ENCODE assay signal across 16 cellular contexts in the genomic region with DNA sequence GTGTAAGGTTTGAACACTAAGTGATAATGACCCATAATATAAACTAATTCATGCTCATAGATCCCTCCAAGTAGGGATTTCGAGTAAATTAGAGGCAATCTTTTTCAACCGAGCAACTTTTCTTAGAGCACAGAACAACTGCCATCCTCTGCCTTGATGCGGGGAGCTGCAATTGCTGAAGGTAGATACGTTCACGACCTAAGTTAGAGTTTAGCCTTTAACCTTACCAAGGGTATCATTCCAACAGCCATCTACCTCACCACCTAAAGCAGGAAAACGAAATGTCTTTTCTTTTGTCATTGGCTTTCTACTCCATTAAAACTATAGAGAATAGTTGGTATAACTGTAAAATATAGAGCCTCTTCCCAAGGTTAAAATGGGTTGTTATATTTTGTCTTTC. TPM values are rescaled to one million over a fixed set of nuclear protein-coding genes. Genes with fewer than 3 reads are reported as not detected.
DNase-seq lines count a peak whose midpoint lies in the region; ATAC-seq and TF ChIP-seq lines count a peak whose summit lies in the region.
"Had no signal": no experiment of that assay in that cellular context is flagged by ENCODE, and none has a peak within 500 bp of the region (broad histone marks: within the 10 kb centered on the region; RNA-seq: fewer than 3 reads in every experiment).

No MANE protein-coding gene starts in this region.

- peak overlapping the region; percentile 33 for H3K4me3 Mint-ChIP-seq in WTC11
- no peak overlapping the region for H3K4me3 Mint-ChIP-seq in neural progenitor cell
- H3K4me3 Mint-ChIP-seq: B cell; CD8-positive, alpha-beta T cell had no signal

- peak overlapping the region; percentile 93 for H3K27ac ChIP-seq in HUES48 (ENCODE audit: low read depth, low read length)
- peak overlapping the region; percentile 38 for H3K27ac ChIP-seq in iPS-18a (ENCODE audit: low read length)
- H3K27ac ChIP-seq in neural progenitor cell, result no peak overlapping the region
- H3K27ac ChIP-seq: BLaER1 treated with 17β-estradiol and CSF1 and Interleukin-3, amounts not matched to agents 10 nM and 100 nM; HL-60 had no signal

- H3K4me1 Mint-ChIP-seq in WTC11 (peaks cover 67% of the 10 kb centered on the region), neural progenitor cell (peaks cover 6% of the 10 kb centered on the region)
- H3K4me1 Mint-ChIP-seq: B cell had no signal

- POLR2A ChIA-PET in WTC11 (lab: Charles Lee), result no interaction called here

- H3K79me2 ChIP-seq in neural progenitor cell (ENCODE audit: low read depth), result no peaks in the 10 kb centered on the region

- peak overlapping the region; percentile 48 for H3K4me2 ChIP-seq in neural progenitor cell
- H3K4me2 ChIP-seq: BLaER1 treated with 17β-estradiol and CSF1 and Interleukin-3, amounts not matched to agents 10 nM and 100 nM had no signal

- no peaks in the 10 kb centered on the region for H3K27me3 ChIP-seq in HUES48 (ENCODE audit: control insufficient read depth, insufficient read depth, low read length)
- H3K27me3 ChIP-seq in iPS-18a (ENCODE audit: control insufficient read depth, insufficient read depth, low read length), result no peaks in the 10 kb centered on the region
- H3K27me3 ChIP-seq in neural progenitor cell, result no peaks in the 10 kb centered on the region
- H3K27me3 ChIP-seq: BLaER1 treated with 17β-estradiol and CSF1 and Interleukin-3, amounts not matched to agents 10 nM and 100 nM had no signal

- H4K20me1 ChIP-seq in neural progenitor cell (ENCODE audit: low read depth), result no peaks in the 10 kb centered on the region
- H4K20me1 ChIP-seq: BLaER1 treated with 17β-estradiol and CSF1 and Interleukin-3, amounts not matched to agents 10 nM and 100 nM had no signal

- H3K4me1 ChIP-seq in HUES48 (ENCODE audit: control insufficient read depth, insufficient read depth, low read length), result peaks cover 43% of the 10 kb centered on the region
- peaks cover 49% of the 10 kb centered on the region for H3K4me1 ChIP-seq in iPS-18a (ENCODE audit: control insufficient read depth, low read depth, low read length)
- H3K4me1 ChIP-seq in neural progenitor cell, result peaks cover 32% of the 10 kb centered on the region
- H3K4me1 ChIP-seq: BLaER1 treated with 17β-estradiol and CSF1 and Interleukin-3, amounts not matched to agents 10 nM and 100 nM had no signal

- no peak for TF ChIP-seq CTCF in WTC11 (IDR thresholded peaks at IDR 0.05)
- TF ChIP-seq CTCF in neural progenitor cell (IDR thresholded peaks at IDR 0.05), result no peak

- CTCF ChIA-PET in WTC11 (lab: Charles Lee), result interaction anchor here (0.6 to 1.4 kb wide), 3 partner anchors 14 to 892 kb away, joined by 3 to 4 read pairs (median 3); no protein-coding TSS in a partner anchor

- DNase-seq in WTC11 (ENCODE audit: low spot score), result no peak
- no peak for DNase-seq in neural progenitor cell (ENCODE audit: low spot score)
- no peak for DNase-seq in NCI-H1105 (lab: John Stamatoyannopoulos, UW)
- DNase-seq: Calu3; CD8-positive, alpha-beta T cell; DMS79 treated with DMSO at 0.1 percent for 48 hours; GF-D8; KG1 had no signal

- H3K9me3 Mint-ChIP-seq in WTC11 (no peaks in the 10 kb centered on the region), neural progenitor cell (no peaks in the 10 kb centered on the region)
- H3K9me3 Mint-ChIP-seq: CD8-positive, alpha-beta T cell had no signal

- H3K27ac Mint-ChIP-seq in WTC11, result peak overlapping the region; percentile 89
- no peak overlapping the region for H3K27ac Mint-ChIP-seq in neural progenitor cell
- H3K27ac Mint-ChIP-seq: B cell; CD8-positive, alpha-beta T cell had no signal

- H3K36me3 Mint-ChIP-seq in WTC11, result no peaks in the 10 kb centered on the region; the same call in 1 of the 2 replicates
- no peaks in the 10 kb centered on the region for H3K36me3 Mint-ChIP-seq in neural progenitor cell
- H3K36me3 Mint-ChIP-seq: CD8-positive, alpha-beta T cell had no signal

- H2AFZ ChIP-seq in neural progenitor cell (replicated peaks), result no peak overlapping the region

- H3K9me3 ChIP-seq in HUES48 (ENCODE audit: control insufficient read depth, insufficient read depth, low read length), result no peaks in the 10 kb centered on the region
- no peaks in the 10 kb centered on the region for H3K9me3 ChIP-seq in iPS-18a (ENCODE audit: control insufficient read depth, low read depth, low read length)
- no peaks in the 10 kb centered on the region for H3K9me3 ChIP-seq in neural progenitor cell (ENCODE audit: low read depth)
- H3K9me3 ChIP-seq: BLaER1 treated with 17β-estradiol and CSF1 and Interleukin-3, amounts not matched to agents 10 nM and 100 nM; HAP-1 had no signal

- H3K9ac ChIP-seq in HUES48 (ENCODE audit: low read depth, low read length) (peak overlapping the region; percentile 28), iPS-18a (ENCODE audit: low read length) (peak overlapping the region; percentile 34), neural progenitor cell (no peak overlapping the region)
- H3K9ac ChIP-seq: BLaER1 treated with 17β-estradiol and CSF1 and Interleukin-3, amounts not matched to agents 10 nM and 100 nM had no signal

- H3K36me3 ChIP-seq in HUES48 (ENCODE audit: control insufficient read depth, insufficient read depth, low read length) (no peaks in the 10 kb centered on the region), iPS-18a (ENCODE audit: control insufficient read depth, low read depth, low read length) (no peaks in the 10 kb centered on the region), neural progenitor cell (no peaks in the 10 kb centered on the region)
- H3K36me3 ChIP-seq: BLaER1 treated with 17β-estradiol and CSF1 and Interleukin-3, amounts not matched to agents 10 nM and 100 nM; HAP-1 had no signal

- H3K27me3 Mint-ChIP-seq in WTC11 (ENCODE audit: low read depth) (peaks cover 4% of the 10 kb centered on the region), neural progenitor cell (ENCODE audit: insufficient read depth, low read depth) (no peaks in the 10 kb centered on the region)

- H3K4me3 ChIP-seq in HUES48 (ENCODE audit: low read depth, low read length), result peak overlapping the region; percentile 33
- H3K4me3 ChIP-seq in iPS-18a (ENCODE audit: low read length), result peak overlapping the region; percentile 12
- H3K4me3 ChIP-seq in neural progenitor cell, result no peak overlapping the region
- H3K4me3 ChIP-seq: BLaER1 treated with 17β-estradiol and CSF1 and Interleukin-3, amounts not matched to agents 10 nM and 100 nM; HAP-1 had no signal

- peaks cover 28% of the 10 kb centered on the region for H3F3A ChIP-seq in neural progenitor cell (ENCODE audit: low read depth)

- peak; percentile 50 for ATAC-seq in WTC11
- ATAC-seq in HG02840 (IDR thresholded peaks at IDR 0.05; ENCODE audit: low FRiP score, unreplicated experiment), result no peak
- ATAC-seq in GM19463 (IDR thresholded peaks at IDR 0.05; ENCODE audit: unreplicated experiment), result no peak
- ATAC-seq: CD8-positive, alpha-beta T cell had no signal

TF ChIP-seq in WTC11, 78 proteins besides CTCF, POLR2A, EP300 and RAD21 (continues in another document):
- TF ChIP-seq SOX15 (CRISPR knock-in tag; IDR thresholded peaks at IDR 0.05), result no peak
- TF ChIP-seq, protein P1, sequence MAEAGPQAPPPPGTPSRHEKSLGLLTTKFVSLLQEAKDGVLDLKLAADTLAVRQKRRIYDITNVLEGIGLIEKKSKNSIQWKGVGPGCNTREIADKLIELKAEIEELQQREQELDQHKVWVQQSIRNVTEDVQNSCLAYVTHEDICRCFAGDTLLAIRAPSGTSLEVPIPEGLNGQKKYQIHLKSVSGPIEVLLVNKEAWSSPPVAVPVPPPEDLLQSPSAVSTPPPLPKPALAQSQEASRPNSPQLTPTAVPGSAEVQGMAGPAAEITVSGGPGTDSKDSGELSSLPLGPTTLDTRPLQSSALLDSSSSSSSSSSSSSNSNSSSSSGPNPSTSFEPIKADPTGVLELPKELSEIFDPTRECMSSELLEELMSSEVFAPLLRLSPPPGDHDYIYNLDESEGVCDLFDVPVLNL (CRISPR knock-in tag; IDR thresholded peaks at IDR 0.05; ENCODE audit: borderline replicate concordance, low read depth), result no peak
- TF ChIP-seq, protein P2, sequence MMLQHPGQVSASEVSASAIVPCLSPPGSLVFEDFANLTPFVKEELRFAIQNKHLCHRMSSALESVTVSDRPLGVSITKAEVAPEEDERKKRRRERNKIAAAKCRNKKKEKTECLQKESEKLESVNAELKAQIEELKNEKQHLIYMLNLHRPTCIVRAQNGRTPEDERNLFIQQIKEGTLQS (CRISPR knock-in tag; conservative IDR thresholded peaks at IDR 0.05), result no peak
- TF ChIP-seq, protein P3, sequence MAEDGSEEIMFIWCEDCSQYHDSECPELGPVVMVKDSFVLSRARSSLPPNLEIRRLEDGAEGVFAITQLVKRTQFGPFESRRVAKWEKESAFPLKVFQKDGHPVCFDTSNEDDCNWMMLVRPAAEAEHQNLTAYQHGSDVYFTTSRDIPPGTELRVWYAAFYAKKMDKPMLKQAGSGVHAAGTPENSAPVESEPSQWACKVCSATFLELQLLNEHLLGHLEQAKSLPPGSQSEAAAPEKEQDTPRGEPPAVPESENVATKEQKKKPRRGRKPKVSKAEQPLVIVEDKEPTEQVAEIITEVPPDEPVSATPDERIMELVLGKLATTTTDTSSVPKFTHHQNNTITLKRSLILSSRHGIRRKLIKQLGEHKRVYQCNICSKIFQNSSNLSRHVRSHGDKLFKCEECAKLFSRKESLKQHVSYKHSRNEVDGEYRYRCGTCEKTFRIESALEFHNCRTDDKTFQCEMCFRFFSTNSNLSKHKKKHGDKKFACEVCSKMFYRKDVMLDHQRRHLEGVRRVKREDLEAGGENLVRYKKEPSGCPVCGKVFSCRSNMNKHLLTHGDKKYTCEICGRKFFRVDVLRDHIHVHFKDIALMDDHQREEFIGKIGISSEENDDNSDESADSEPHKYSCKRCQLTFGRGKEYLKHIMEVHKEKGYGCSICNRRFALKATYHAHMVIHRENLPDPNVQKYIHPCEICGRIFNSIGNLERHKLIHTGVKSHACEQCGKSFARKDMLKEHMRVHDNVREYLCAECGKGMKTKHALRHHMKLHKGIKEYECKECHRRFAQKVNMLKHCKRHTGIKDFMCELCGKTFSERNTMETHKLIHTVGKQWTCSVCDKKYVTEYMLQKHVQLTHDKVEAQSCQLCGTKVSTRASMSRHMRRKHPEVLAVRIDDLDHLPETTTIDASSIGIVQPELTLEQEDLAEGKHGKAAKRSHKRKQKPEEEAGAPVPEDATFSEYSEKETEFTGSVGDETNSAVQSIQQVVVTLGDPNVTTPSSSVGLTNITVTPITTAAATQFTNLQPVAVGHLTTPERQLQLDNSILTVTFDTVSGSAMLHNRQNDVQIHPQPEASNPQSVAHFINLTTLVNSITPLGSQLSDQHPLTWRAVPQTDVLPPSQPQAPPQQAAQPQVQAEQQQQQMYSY (CRISPR knock-in tag; IDR thresholded peaks at IDR 0.05), result no peak
- TF ChIP-seq CREM (CRISPR knock-in tag; IDR thresholded peaks at IDR 0.05), result no peak

RNA-seq across cellular contexts. Expression of a gene that starts 42.2 kb away (rescaled TPM):
- total RNA-seq in WTC11 (2021), result 19.4 to 21.0 TPM (median 20.9 TPM) in 3 replicates
- total RNA-seq in neural progenitor cell (ENCODE audit: low replicate concordance), result 23.5 and 31.0 TPM in 2 replicates
